18 cellular contexts compared by ENCODE assay signal in the genomic region with DNA sequence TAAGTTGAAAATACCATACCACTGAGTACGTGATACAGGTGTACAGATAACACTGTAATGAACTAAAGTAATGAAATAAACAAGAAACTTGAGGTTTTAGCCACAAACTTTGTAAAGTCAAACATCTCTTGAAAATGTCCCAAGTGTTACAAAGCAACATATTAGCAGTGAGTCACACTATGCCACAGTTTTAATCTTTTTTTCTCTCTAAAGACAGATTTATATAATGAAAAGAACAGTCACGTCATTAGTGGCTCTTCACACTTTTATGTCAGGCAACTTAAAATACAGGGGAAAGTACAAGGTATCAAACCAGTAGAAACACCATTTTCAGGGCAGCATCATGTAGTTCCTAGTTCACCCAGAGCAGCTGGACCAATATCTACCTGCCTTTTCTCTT. TPM values are rescaled to one million over a fixed set of nuclear protein-coding genes. Genes with fewer than 3 reads are reported as not detected.
DNase-seq lines count a peak whose midpoint lies in the region; ATAC-seq and TF ChIP-seq lines count a peak whose summit lies in the region.
"Had no signal": no experiment of that assay in that cellular context is flagged by ENCODE, and none has a peak within 500 bp of the region (broad histone marks: within the 10 kb centered on the region; RNA-seq: fewer than 3 reads in every experiment).

No MANE protein-coding gene starts in this region.

- no peak overlapping the region for H3K23ac ChIP-seq in IMR-90 (ENCODE audit: low read depth, low read length)

- no peak overlapping the region for H3K4me3 Mint-ChIP-seq in activated naive CD8-positive, alpha-beta T cell
- H3K4me3 Mint-ChIP-seq in activated naive CD8-positive, alpha-beta T cell treated with anti-CD3 and anti-CD28 coated beads for 36 hours, result no peak overlapping the region
- no peak overlapping the region for H3K4me3 Mint-ChIP-seq in effector memory CD8-positive, alpha-beta T cell
- H3K4me3 Mint-ChIP-seq: brain, WTC11 had no signal

- TF ChIP-seq POLR2A in IMR-90 (IDR thresholded peaks at IDR 0.05; ENCODE audit: low read depth, low read length), result no peak
- TF ChIP-seq POLR2A in thyroid gland (IDR thresholded peaks at IDR 0.05), result no peak

- no peak overlapping the region for H4K91ac ChIP-seq in IMR-90 (ENCODE audit: insufficient read depth, low read depth, low read length)

- no peak overlapping the region for H4K5ac ChIP-seq in IMR-90 (ENCODE audit: low read depth, low read length)

- BruUV-seq in IMR-90 (replicated peaks; lab: Mats Ljungman, UMichigan), result no TSS peak

- CTCF ChIA-PET in IMR-90 (lab: Yijun Ruan, JAX), result no interaction called here

- POLR2A ChIA-PET in IMR-90 (lab: Charles Lee; ENCODE audit: unreplicated experiment), result no interaction called here

- no peaks in the 10 kb centered on the region for H3K27me3 Mint-ChIP-seq in activated naive CD8-positive, alpha-beta T cell
- no peaks in the 10 kb centered on the region for H3K27me3 Mint-ChIP-seq in activated naive CD8-positive, alpha-beta T cell treated with anti-CD3 and anti-CD28 coated beads for 36 hours
- no peaks in the 10 kb centered on the region for H3K27me3 Mint-ChIP-seq in effector memory CD8-positive, alpha-beta T cell
- H3K27me3 Mint-ChIP-seq: brain, progenitor cell of endocrine pancreas had no signal

- H3K4ac ChIP-seq in IMR-90 (ENCODE audit: low read depth, low read length), result no peak overlapping the region

- H2AFZ ChIP-seq in IMR-90 (replicated peaks; ENCODE audit: low read length, poor library complexity), result no peak overlapping the region

- H3K14ac ChIP-seq in IMR-90 (replicated peaks; ENCODE audit: low read depth, low read length), result no peak overlapping the region

- H3K27ac ChIP-seq in IMR-90 (ENCODE audit: insufficient read depth, low read length) (no peak overlapping the region), thyroid gland (peak overlapping the region; percentile 58 to 78 (median 72))
- H3K27ac ChIP-seq: upper lobe of right lung had no signal

- no CpG with 5 or more reads among the region's 2 CpGs for WGBS in IMR-90 (ENCODE audit: extremely low coverage in 2 of 2, insufficient read length in 1 of 2), 2 experiments
- 55 to 69% methylated on average over 2 of the region's 2 CpGs for WGBS in thyroid gland, 2 donors

- no peak overlapping the region for H3K56ac ChIP-seq in IMR-90 (ENCODE audit: extremely low read depth, insufficient read depth, low read length)

- ATAC-seq in IMR-90 (ENCODE audit: low read depth) (peak; percentile 37), HG03108 (IDR thresholded peaks at IDR 0.05; ENCODE audit: unreplicated experiment) (no peak), GM19324 (IDR thresholded peaks at IDR 0.05; ENCODE audit: low FRiP score, unreplicated experiment) (no peak), GM19467 (IDR thresholded peaks at IDR 0.05; ENCODE audit: unreplicated experiment) (no peak)
- ATAC-seq in effector memory CD8-positive, alpha-beta T cell (replicated peaks), result peak; percentile 95
- ATAC-seq: HCT116, upper lobe of right lung, WTC11 had no signal

- intact Hi-C loops in IMR-90 (cut with micrococcal nuclease) (no loop called here), thyroid gland (cut with DNase I) (no loop called here)

- H3K27me3 ChIP-seq in IMR-90 (ENCODE audit: control insufficient read depth, insufficient read depth, low read length) (no peaks in the 10 kb centered on the region), thyroid gland (no peaks in the 10 kb centered on the region)
- H3K27me3 ChIP-seq: upper lobe of right lung had no signal

- dilution Hi-C loops in IMR-90 (cut with HindIII; ENCODE audit: low sequenced_read_pairs, unreplicated experiment), result no loop called here

- H3K79me1 ChIP-seq in IMR-90 (ENCODE audit: low read depth in 1 of 2, low read length in 2 of 2), result peaks cover 13 to 37% of the 10 kb centered on the region in 2 experiments

- H3K27ac Mint-ChIP-seq in activated naive CD8-positive, alpha-beta T cell, result peak overlapping the region; percentile 28
- no peak overlapping the region for H3K27ac Mint-ChIP-seq in activated naive CD8-positive, alpha-beta T cell treated with anti-CD3 and anti-CD28 coated beads for 36 hours
- peak overlapping the region; percentile 68 to 79 for H3K27ac Mint-ChIP-seq in effector memory CD8-positive, alpha-beta T cell
- H3K27ac Mint-ChIP-seq: progenitor cell of endocrine pancreas, WTC11 had no signal

- H2BK120ac ChIP-seq in IMR-90 (ENCODE audit: low read depth, low read length), result no peak overlapping the region

- H2BK5ac ChIP-seq in IMR-90 (ENCODE audit: low read depth, low read length, poor library complexity, severe bottlenecking), result no peak overlapping the region

- peaks cover 5% of the 10 kb centered on the region; the same call in 1 of the 2 replicates for H3K9me1 ChIP-seq in IMR-90 (ENCODE audit: insufficient read depth, low read length)

- H3K4me1 ChIP-seq in IMR-90 (ENCODE audit: control insufficient read depth, insufficient read depth, low read length) (peaks cover 2% of the 10 kb centered on the region), thyroid gland (peaks cover 34 to 35% of the 10 kb centered on the region in 2 donors)

- peaks cover 7% of the 10 kb centered on the region; the same call in 1 of the 2 replicates for H4K20me1 ChIP-seq in IMR-90 (ENCODE audit: insufficient read depth, low read length)

- H4K8ac ChIP-seq in IMR-90 (ENCODE audit: low read depth in 2 of 2, low read length in 2 of 2), result no peak overlapping the region

- no peak overlapping the region for H3K4me2 ChIP-seq in IMR-90 (ENCODE audit: low read depth, low read length)

- no peak overlapping the region for H3K18ac ChIP-seq in IMR-90 (ENCODE audit: low read depth, low read length)

- peaks cover 12% of the 10 kb centered on the region for H3K4me1 Mint-ChIP-seq in activated naive CD8-positive, alpha-beta T cell (ENCODE audit: low read depth)
- H3K4me1 Mint-ChIP-seq in activated naive CD8-positive, alpha-beta T cell treated with anti-CD3 and anti-CD28 coated beads for 36 hours, result peaks cover 9% of the 10 kb centered on the region
- H3K4me1 Mint-ChIP-seq in effector memory CD8-positive, alpha-beta T cell (ENCODE audit: low read depth in 2 of 2), result peaks cover 0 to 14% of the 10 kb centered on the region in 2 donors
- H3K4me1 Mint-ChIP-seq: WTC11 had no signal

- TF ChIP-seq RAD21 in IMR-90 (IDR thresholded peaks at IDR 0.05; ENCODE audit: low read length), result no peak

- in situ Hi-C loops in IMR-90 (cut with MboI; ENCODE audit: low sequenced_read_pairs), result loop anchor here (5.0 kb wide), 1 partner anchor 319 kb away; no protein-coding TSS in a partner anchor

- TF ChIP-seq CTCF in IMR-90 (conservative IDR thresholded peaks at IDR 0.05; ENCODE audit: low read depth, low read length) (no peak), thyroid gland (IDR thresholded peaks at IDR 0.05) (no peak)

- no peak overlapping the region for H2AK5ac ChIP-seq in IMR-90 (ENCODE audit: low read depth, low read length)

- no peak overlapping the region for H3K9ac ChIP-seq in IMR-90 (ENCODE audit: low read depth, low read length)

- peaks cover 3% of the 10 kb centered on the region for H3K36me3 Mint-ChIP-seq in activated naive CD8-positive, alpha-beta T cell
- H3K36me3 Mint-ChIP-seq in activated naive CD8-positive, alpha-beta T cell treated with anti-CD3 and anti-CD28 coated beads for 36 hours, result peaks cover 2% of the 10 kb centered on the region
- peaks cover 5% of the 10 kb centered on the region for H3K36me3 Mint-ChIP-seq in effector memory CD8-positive, alpha-beta T cell (ENCODE audit: insufficient read depth)

- H2BK15ac ChIP-seq in IMR-90 (ENCODE audit: low read depth, low read length), result no peak overlapping the region

- no peak overlapping the region for H2AK9ac ChIP-seq in IMR-90 (replicated peaks; ENCODE audit: low read depth, low read length, poor library complexity)

- H3K36me3 ChIP-seq in IMR-90 (ENCODE audit: control insufficient read depth, insufficient read depth, low read length) (peaks cover 7% of the 10 kb centered on the region), thyroid gland (peaks cover 6 to 14% of the 10 kb centered on the region in 2 donors)

- H2BK20ac ChIP-seq in IMR-90 (ENCODE audit: low read depth, low read length), result no peak overlapping the region

- no peaks in the 10 kb centered on the region for H3K9me3 Mint-ChIP-seq in activated naive CD8-positive, alpha-beta T cell (ENCODE audit: low read depth)
- H3K9me3 Mint-ChIP-seq in activated naive CD8-positive, alpha-beta T cell treated with anti-CD3 and anti-CD28 coated beads for 36 hours, result no peaks in the 10 kb centered on the region
- H3K9me3 Mint-ChIP-seq in effector memory CD8-positive, alpha-beta T cell, result no peaks in the 10 kb centered on the region
- H3K9me3 Mint-ChIP-seq: WTC11 had no signal

- H3K4me3 ChIP-seq in IMR-90 (ENCODE audit: insufficient read depth, low read depth, low read length) (no peak overlapping the region), thyroid gland (replicated peaks in 1 of 3) (no peak overlapping the region)
- H3K4me3 ChIP-seq: upper lobe of right lung had no signal

- H3K9me3 ChIP-seq in IMR-90 (ENCODE audit: control insufficient read depth, insufficient read depth, low read length) (no peaks in the 10 kb centered on the region), thyroid gland (no peaks in the 10 kb centered on the region)
- H3K9me3 ChIP-seq: upper lobe of right lung had no signal

- DNase-seq in activated naive CD8-positive, alpha-beta T cell treated with anti-CD3 and anti-CD28 coated beads for 36 hours, result no peak
- DNase-seq in IMR-90, result peak; percentile 32
- DNase-seq in effector memory CD8-positive, alpha-beta T cell, result no peak
- DNase-seq in thyroid gland, result no peak
- DNase-seq: DMS79 treated with DMSO at 0.1 percent for 48 hours; effector memory CD4-positive, alpha-beta T cell; glutamatergic neuron; left cardiac atrium; NCI-H2171; upper lobe of right lung had no signal

TF ChIP-seq in IMR-90, 13 proteins besides CTCF, POLR2A, EP300 and RAD21 (continues in another document):
- TF ChIP-seq MAFK (IDR thresholded peaks at IDR 0.05; ENCODE audit: low read depth, low read length) (no peak), ELK1 (IDR thresholded peaks at IDR 0.05; ENCODE audit: borderline replicate concordance, low read depth, low read length) (no peak), CHD1 (IDR thresholded peaks at IDR 0.05; ENCODE audit: low read depth, low read length) (no peak)

RNA-seq across cellular contexts. Expression of gene RAPH1, which starts 42.1 kb away (rescaled TPM):
- 1 to 10 TPM; 1.9 to 2.3 TPM for total RNA-seq in activated naive CD8-positive, alpha-beta T cell treated with anti-CD3 and anti-CD28 coated beads for 36 hours
- total RNA-seq in IMR-90 (2012; rRNA removed) (13.1 and 15.1 TPM in 2 replicates), thyroid gland (100 to 1,000 TPM in 2 of 4 donors, 10 to 100 TPM in 2; 67.3 to 187 (median 99.4) TPM)
- 5.2 and 7.5 TPM in 2 replicates for polyA plus RNA-seq in IMR-90 (2012; rRNA removed)
- polyA plus RNA-seq in IMR-90 (2012; cell fraction: cytosol; rRNA removed), result 3.1 and 5.5 TPM in 2 replicates
- polyA plus RNA-seq in IMR-90 (2012; cell fraction: nucleus; rRNA removed; ENCODE audit: low replicate concordance), result 4.1 and 12.6 TPM in 2 replicates

Comparison
In these comparisons a context has a peak if more than half of its experiments do, and no peak if none do; other contexts are left out.
1. ATAC-seq: peak in IMR-90 (single experiment) and effector memory CD8-positive, alpha-beta T cell (single experiment); none in HG03108 (single experiment), GM19324 (single experiment) and GM19467 (single experiment).